In genomic region chr15:33100314-33100713, GRCh38 we compare ENCODE assay signal across 26 cellular contexts.
DNase-seq lines count a peak whose midpoint lies in the region; ATAC-seq, FAIRE-seq and TF ChIP-seq lines count a peak whose summit lies in the region.
"Had no signal": no experiment of that assay in that cellular context is flagged by ENCODE, and none has a peak within 500 bp of the region (broad histone marks: within the 10 kb centered on the region; RNA-seq: fewer than 3 reads in every experiment).

No MANE protein-coding gene starts in this region.

- H3K9me3 Mint-ChIP-seq in activated T-helper 17 cell treated with anti-CD3 and anti-CD28 coated beads, Interleukin-2, amount 50 U/mL, for 72 hours, result no peaks in the 10 kb centered on the region
- H3K9me3 Mint-ChIP-seq: HFFc6 had no signal

- H3K4me1 ChIP-seq in HepG2 (ENCODE audit: insufficient read depth, low read length) (no peaks in the 10 kb centered on the region), right lobe of liver (no peaks in the 10 kb centered on the region), upper lobe of right lung (no peaks in the 10 kb centered on the region), smooth muscle cell (ENCODE audit: low read depth) (peaks cover 9% of the 10 kb centered on the region), GM23248 (ENCODE audit: insufficient read depth) (peaks cover 46% of the 10 kb centered on the region)
- H3K4me1 ChIP-seq: A549, HAP-1 had no signal

- H3K9ac ChIP-seq in HepG2 (ENCODE audit: insufficient read depth, low read depth, low read length), result no peak overlapping the region
- no peak overlapping the region for H3K9ac ChIP-seq in smooth muscle cell (ENCODE audit: low read depth)
- H3K9ac ChIP-seq in GM23248, result no peak overlapping the region

- no peaks in the 10 kb centered on the region for H3K36me3 Mint-ChIP-seq in activated T-helper 17 cell treated with anti-CD3 and anti-CD28 coated beads, Interleukin-2, amount 50 U/mL, for 72 hours (ENCODE audit: low read depth)
- H3K36me3 Mint-ChIP-seq: CD4-positive, alpha-beta memory T cell; IgD-negative memory B cell had no signal

- in situ Hi-C loops in HepG2 (cut with HindIII; ENCODE audit: extremely low pct_ligation_motif_present, low pct_unique_long_range_greater_than_20kb), result no loop called here
- in situ Hi-C loops in GM23248 (cut with MboI), result no loop called here

- intact Hi-C loops in HepG2 (cut with micrococcal nuclease; ENCODE audit: unreplicated experiment), result no loop called here
- intact Hi-C loops in right lobe of liver (cut with DNase I), result no loop called here
- intact Hi-C loops in upper lobe of right lung (cut with DNase I), result no loop called here

- no peaks in the 10 kb centered on the region for H4K20me1 ChIP-seq in HepG2 (ENCODE audit: insufficient read depth, low read length)
- H4K20me1 ChIP-seq in smooth muscle cell (ENCODE audit: low read depth), result no peaks in the 10 kb centered on the region
- H4K20me1 ChIP-seq in GM23248 (ENCODE audit: insufficient read depth), result no peaks in the 10 kb centered on the region

- H3K36me3 ChIP-seq in HepG2 (replicated peaks in 1 of 2; ENCODE audit: control insufficient read depth in 1 of 2, insufficient read depth in 2 of 2, low read length in 2 of 2) (no peaks in the 10 kb centered on the region), right lobe of liver (no peaks in the 10 kb centered on the region), upper lobe of right lung (no peaks in the 10 kb centered on the region), smooth muscle cell (ENCODE audit: low read depth) (no peaks in the 10 kb centered on the region), GM23248 (ENCODE audit: low read depth) (no peaks in the 10 kb centered on the region)
- H3K36me3 ChIP-seq: HAP-1 had no signal

- H3K27ac Mint-ChIP-seq in activated T-helper 17 cell treated with anti-CD3 and anti-CD28 coated beads, Interleukin-2, amount 50 U/mL, for 72 hours, result no peak overlapping the region
- H3K27ac Mint-ChIP-seq: CD4-positive, alpha-beta memory T cell; IgD-negative memory B cell had no signal

- H3K9me3 ChIP-seq in HepG2 (ENCODE audit: low read length), result no peaks in the 10 kb centered on the region
- no peaks in the 10 kb centered on the region for H3K9me3 ChIP-seq in right lobe of liver
- no peaks in the 10 kb centered on the region for H3K9me3 ChIP-seq in upper lobe of right lung
- H3K9me3 ChIP-seq in smooth muscle cell (replicated peaks; ENCODE audit: low read depth), result no peaks in the 10 kb centered on the region
- H3K9me3 ChIP-seq in GM23248 (ENCODE audit: low read depth), result no peaks in the 10 kb centered on the region
- H3K9me3 ChIP-seq: A549, HAP-1 had no signal

- H3F3A ChIP-seq in smooth muscle cell (ENCODE audit: low read depth), result no peaks in the 10 kb centered on the region
- H3F3A ChIP-seq in GM23248 (ENCODE audit: insufficient read depth), result peaks cover 29% of the 10 kb centered on the region

- WGBS in HepG2 (ENCODE audit: low lambda C conversion rate), result 19% methylated on average over 3 of the region's 3 CpGs
- 35% methylated on average over 3 of the region's 3 CpGs for WGBS in right lobe of liver (ENCODE audit: insufficient coverage, low coverage, low lambda C conversion rate, missing lambda C conversion rate)
- 89% methylated on average over 3 of the region's 3 CpGs for WGBS in smooth muscle cell (ENCODE audit: low lambda C conversion rate)
- 69 to 77% methylated on average over 3 of the region's 3 CpGs for WGBS in GM23248 (ENCODE audit: low coverage in 1 of 2, low lambda C conversion rate in 2 of 2, missing lambda C conversion rate in 2 of 2), 2 experiments

- H3K79me2 ChIP-seq in HepG2 (ENCODE audit: insufficient read depth, low read length) (no peaks in the 10 kb centered on the region), smooth muscle cell (ENCODE audit: low read depth) (no peaks in the 10 kb centered on the region), GM23248 (ENCODE audit: insufficient read depth) (no peaks in the 10 kb centered on the region)

- FAIRE-seq in HepG2 (lab: Jason Lieb, UNC), result no peak
- FAIRE-seq: A549 had no signal

- no peak overlapping the region for H3K4me3 Mint-ChIP-seq in activated T-helper 17 cell treated with anti-CD3 and anti-CD28 coated beads, Interleukin-2, amount 50 U/mL, for 72 hours
- H3K4me3 Mint-ChIP-seq: CD4-positive, alpha-beta memory T cell; HFFc6; IgD-negative memory B cell had no signal

- H3K4me2 ChIP-seq in HepG2 (ENCODE audit: low read depth, low read length) (no peak overlapping the region), smooth muscle cell (no peak overlapping the region), GM23248 (ENCODE audit: unreplicated experiment) (no peak overlapping the region)
- H3K4me2 ChIP-seq: A549, PC-9 had no signal

- TF ChIP-seq POLR2A in HepG2 (IDR thresholded peaks at IDR 0.05; ENCODE audit: insufficient read depth in 1 of 2, low read depth in 2 of 2, low read length in 2 of 2), result no peak
- TF ChIP-seq POLR2A in right lobe of liver (IDR thresholded peaks at IDR 0.05), result no peak

- no peak for TF ChIP-seq EP300 in HepG2 (IDR thresholded peaks at IDR 0.05; ENCODE audit: low read depth in 2 of 2, low read length in 2 of 2)
- TF ChIP-seq EP300 in HepG2 (CRISPR knock-in tag; IDR thresholded peaks at IDR 0.05; ENCODE audit: borderline replicate concordance), result no peak

- H3K27ac ChIP-seq in HepG2 (ENCODE audit: extremely low read length, insufficient read depth, low read length) (no peak overlapping the region), right lobe of liver (no peak overlapping the region), upper lobe of right lung (no peak overlapping the region), smooth muscle cell (ENCODE audit: low read depth) (no peak overlapping the region), GM23248 (no peak overlapping the region)
- H3K27ac ChIP-seq: A549, PC-9 had no signal

- CTCF ChIA-PET in HepG2 (lab: Yijun Ruan, JAX; ENCODE audit: low intra/inter-chr PET ratio, low total read pairs), result no interaction called here

- H2AFZ ChIP-seq in HepG2 (ENCODE audit: low read length) (no peak overlapping the region), smooth muscle cell (ENCODE audit: low read depth) (no peak overlapping the region), GM23248 (no peak overlapping the region)
- H2AFZ ChIP-seq: PC-9 had no signal

- no peaks in the 10 kb centered on the region for H3K27me3 Mint-ChIP-seq in activated T-helper 17 cell treated with anti-CD3 and anti-CD28 coated beads, Interleukin-2, amount 50 U/mL, for 72 hours

- DNase-seq in HepG2 (ENCODE audit: low spot score) (no peak), right lobe of liver (no peak), NOMO-1 (lab: John Stamatoyannopoulos, UW; ENCODE audit: unreplicated experiment in 2 of 2) (peak; percentile 35 to 49), SKM-1 (lab: John Stamatoyannopoulos, UW; ENCODE audit: unreplicated experiment) (peak; percentile 67), upper lobe of right lung (no peak), smooth muscle cell (lab: John Stamatoyannopoulos, UW; ENCODE audit: unreplicated experiment) (no peak), GM23248 (no peak)
- DNase-seq: C1 segment of cervical spinal cord; CD4-positive, alpha-beta memory T cell; COR-L47; GOT3; HFFc6; Karpas-422; NCI-H1048; NCI-H1417; NCI-H1694 treated with DMSO at 0.1 percent for 48 hours; NCI-H2081; NCI-H2227 treated with DMSO at 0.1 percent for 48 hours; NCI-H526 treated with DMSO at 0.1 percent for 48 hours; PC-9; T-helper 2 cell had no signal

- TF ChIP-seq RAD21 in HepG2 (CRISPR knock-in tag; IDR thresholded peaks at IDR 0.05), result no peak

- no TSS peak for BruUV-seq in HepG2 (replicated peaks; lab: Mats Ljungman, UMichigan)

- POLR2A ChIA-PET in HepG2 (lab: Yijun Ruan, JAX), result no interaction called here

- ATAC-seq in HepG2 (no peak), right lobe of liver (no peak), upper lobe of right lung (peak; percentile 36)
- ATAC-seq in activated T-helper 17 cell treated with anti-CD3 and anti-CD28 coated beads, Interleukin-2, amount 50 U/mL, for 72 hours (replicated peaks), result no peak
- ATAC-seq: A549, Right ventricle myocardium inferior had no signal

- TF ChIP-seq CTCF in HepG2 (CRISPR knock-in tag; IDR thresholded peaks at IDR 0.05), result no peak
- TF ChIP-seq CTCF in right lobe of liver (IDR thresholded peaks at IDR 0.05), result no peak
- no peak for TF ChIP-seq CTCF in upper lobe of right lung (IDR thresholded peaks at IDR 0.05)
- TF ChIP-seq CTCF in smooth muscle cell (IDR thresholded peaks at IDR 0.05; ENCODE audit: borderline replicate concordance, insufficient read depth, poor library complexity, severe bottlenecking), result no peak

- H3K9me2 ChIP-seq in GM23248 (ENCODE audit: insufficient read depth), result no peaks in the 10 kb centered on the region

- no peaks in the 10 kb centered on the region; a peak in 1 of 5 replicates for H3K27me3 ChIP-seq in HepG2 (ENCODE audit: control insufficient read depth in 1 of 2, insufficient read depth in 2 of 2, low read length in 2 of 2)
- H3K27me3 ChIP-seq in right lobe of liver, result no peaks in the 10 kb centered on the region
- H3K27me3 ChIP-seq in upper lobe of right lung, result no peaks in the 10 kb centered on the region
- H3K27me3 ChIP-seq in smooth muscle cell (ENCODE audit: low read depth), result peaks cover 37% of the 10 kb centered on the region
- no peaks in the 10 kb centered on the region for H3K27me3 ChIP-seq in GM23248 (replicated peaks; ENCODE audit: insufficient read depth)

- H3K4me3 ChIP-seq in HepG2 (replicated peaks in 1 of 3; ENCODE audit: insufficient read depth in 1 of 3, low read depth in 2 of 3, low read length in 3 of 3) (no peak overlapping the region), right lobe of liver (no peak overlapping the region), upper lobe of right lung (no peak overlapping the region), smooth muscle cell (no peak overlapping the region), GM23248 (no peak overlapping the region)
- H3K4me3 ChIP-seq: A549, HAP-1, PC-9 had no signal

- H3K4me1 Mint-ChIP-seq in activated T-helper 17 cell treated with anti-CD3 and anti-CD28 coated beads, Interleukin-2, amount 50 U/mL, for 72 hours, result peaks cover 4% of the 10 kb centered on the region
- H3K4me1 Mint-ChIP-seq: IgD-negative memory B cell had no signal

TF ChIP-seq in HepG2, 621 proteins besides CTCF, POLR2A, EP300 and RAD21:
- TF ChIP-seq ZFP82 (CRISPR knock-in tag; IDR thresholded peaks at IDR 0.05; ENCODE audit: borderline replicate concordance) (no peak), HNRNPK (IDR thresholded peaks at IDR 0.05; ENCODE audit: low read depth, low read length, poor library complexity, severe bottlenecking) (peak; percentile 44), IRF2 (CRISPR knock-in tag; IDR thresholded peaks at IDR 0.05) (no peak)

Comparison
In these comparisons a context has a peak if more than half of its experiments do, and no peak if none do; other contexts are left out.
1. DNase-seq: peak in NOMO-1 (2 of 2) and SKM-1 (single experiment); none in HepG2 (single experiment), right lobe of liver (0 of 3), upper lobe of right lung (single experiment), smooth muscle cell (single experiment) and GM23248 (single experiment).